In the genomic region with DNA sequence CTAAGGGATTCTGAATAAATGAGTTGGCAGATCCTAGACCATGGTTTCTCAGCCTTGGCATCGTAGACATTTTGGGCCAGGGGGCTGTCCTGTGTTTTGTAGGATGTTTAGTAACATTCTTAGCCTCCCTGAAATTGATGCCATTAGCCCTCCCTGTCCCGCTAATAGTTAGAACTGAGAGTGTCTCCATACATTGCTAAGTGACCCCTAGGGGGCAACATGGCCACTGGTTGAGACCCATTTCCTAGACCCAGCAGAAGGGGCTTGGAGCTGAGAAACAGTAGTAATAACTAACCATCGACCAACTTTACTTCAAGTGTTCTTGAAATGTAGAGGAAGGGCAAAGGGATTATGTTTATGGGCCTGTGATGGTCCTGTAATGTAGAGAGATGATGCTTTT, we compare ENCODE assay signal across 14 cellular contexts. TPM values are rescaled to one million over a fixed set of nuclear protein-coding genes. Genes with fewer than 3 reads are reported as not detected.
DNase-seq lines count a peak whose midpoint lies in the region; ATAC-seq and TF ChIP-seq lines count a peak whose summit lies in the region.
"Had no signal": no experiment of that assay in that cellular context is flagged by ENCODE, and none has a peak within 500 bp of the region (broad histone marks: within the 10 kb centered on the region; RNA-seq: fewer than 3 reads in every experiment).

No MANE protein-coding gene starts in this region.

- H3K4me3 ChIP-seq in H7 (ENCODE audit: insufficient read depth, low read depth, low read length) (no peak overlapping the region), kidney epithelial cell (ENCODE audit: low read depth, low read length) (no peak overlapping the region)
- H3K4me3 ChIP-seq: left lung, tibial artery had no signal

- peak overlapping the region; percentile 92 for H3K27ac Mint-ChIP-seq in activated T-helper 17 cell treated with anti-CD3 and anti-CD28 coated beads, Interleukin-2, amount 50 U/mL, for 72 hours

- peak overlapping the region; percentile 76 for H3K4me3 Mint-ChIP-seq in activated T-helper 17 cell treated with anti-CD3 and anti-CD28 coated beads, Interleukin-2, amount 50 U/mL, for 72 hours
- H3K4me3 Mint-ChIP-seq: T-helper 1 cell treated with Interleukin-12 subunit alpha and Interleukin-12 subunit beta and Interleukin-4 antibody, amounts not matched to agents 30 μg/mL and 1 μg/mL, for 36 hours had no signal

- DNase-seq in DMS 273 (lab: John Stamatoyannopoulos, UW; ENCODE audit: unreplicated experiment), result peak; percentile 33
- DNase-seq in DMS 273 treated with DMSO at 0.1 percent for 48 hours (lab: John Stamatoyannopoulos, UW), result no peak
- peak; percentile 25 for DNase-seq in H7
- DNase-seq in kidney epithelial cell (ENCODE audit: low read depth), result no peak
- no peak for DNase-seq in sciatic nerve (ENCODE audit: low spot score)
- no peak for DNase-seq in NCI-H2227 (lab: John Stamatoyannopoulos, UW; ENCODE audit: unreplicated experiment)
- no peak for DNase-seq in NCI-H2196 treated with DMSO at 0.1 percent for 48 hours (lab: John Stamatoyannopoulos, UW; ENCODE audit: unreplicated experiment)
- DNase-seq: 8988T; activated CD8-positive, alpha-beta memory T cell treated with anti-CD3 and anti-CD28 coated beads, Interleukin-2, amount 50 U/mL, for 4 hours; left lung; NCI-H524 treated with DMSO at 0.1 percent for 48 hours; tibial artery had no signal

- H3K9me3 Mint-ChIP-seq in activated T-helper 17 cell treated with anti-CD3 and anti-CD28 coated beads, Interleukin-2, amount 50 U/mL, for 72 hours, result peaks cover 4% of the 10 kb centered on the region
- H3K9me3 Mint-ChIP-seq: T-helper 1 cell treated with Interleukin-12 subunit alpha and Interleukin-12 subunit beta and Interleukin-4 antibody, amounts not matched to agents 30 μg/mL and 1 μg/mL, for 36 hours had no signal

- peaks cover 61% of the 10 kb centered on the region for H3K4me1 Mint-ChIP-seq in activated T-helper 17 cell treated with anti-CD3 and anti-CD28 coated beads, Interleukin-2, amount 50 U/mL, for 72 hours

- intact Hi-C loops in sciatic nerve (cut with DNase I), result loop anchor here (5.0 kb wide), 1 partner anchor 276 kb away; no protein-coding TSS in a partner anchor

- H3K27me3 ChIP-seq in H7 (ENCODE audit: control insufficient read depth, insufficient read depth, low read length) (no peaks in the 10 kb centered on the region), kidney epithelial cell (ENCODE audit: control insufficient read depth, insufficient read depth, low read length) (no peaks in the 10 kb centered on the region)
- H3K27me3 ChIP-seq: left lung, tibial artery had no signal

- peaks cover 71% of the 10 kb centered on the region for H3K36me3 Mint-ChIP-seq in activated T-helper 17 cell treated with anti-CD3 and anti-CD28 coated beads, Interleukin-2, amount 50 U/mL, for 72 hours (ENCODE audit: low read depth)

- H3K36me3 ChIP-seq in H7 (replicated peaks; ENCODE audit: control insufficient read depth, insufficient read depth, low read length) (peaks cover 5% of the 10 kb centered on the region), kidney epithelial cell (ENCODE audit: control insufficient read depth, insufficient read depth, low read length) (no peaks in the 10 kb centered on the region)

- no peak for ATAC-seq in activated T-helper 17 cell treated with anti-CD3 and anti-CD28 coated beads, Interleukin-2, amount 50 U/mL, for 72 hours (replicated peaks)
- no peak for ATAC-seq in sciatic nerve
- ATAC-seq: left lung had no signal

- TF ChIP-seq CTCF in kidney epithelial cell (IDR thresholded peaks at IDR 0.05; ENCODE audit: insufficient read depth, low read length, poor library complexity, severe bottlenecking), result peak; percentile 16

- no peaks in the 10 kb centered on the region for H3K27me3 Mint-ChIP-seq in activated T-helper 17 cell treated with anti-CD3 and anti-CD28 coated beads, Interleukin-2, amount 50 U/mL, for 72 hours

RNA-seq across cellular contexts. Expression of a gene that starts 40.8 kb away (rescaled TPM):
- total RNA-seq in H7 (2014; rRNA removed; shearing (Covaris generic)), result 108 and 138 TPM in 2 replicates
- 100 to 1,000 TPM in 1 of 2 donors, 10 to 100 TPM in 1; 77.3 to 108 TPM for total RNA-seq in activated T-helper 17 cell treated with anti-CD3 and anti-CD28 coated beads, Interleukin-2, amount 50 U/mL, for 72 hours
- total RNA-seq in kidney epithelial cell (97.6 and 102 TPM in 2 replicates), sciatic nerve (64.8 TPM)

Comparison
In these comparisons a context has a peak if more than half of its experiments do, and no peak if none do; other contexts are left out.
1. DNase-seq: peak in DMS 273 (single experiment) and H7 (single experiment); none in DMS 273 treated with DMSO at 0.1 percent for 48 hours (single experiment), kidney epithelial cell (single experiment), sciatic nerve (single experiment), NCI-H2227 (single experiment) and NCI-H2196 treated with DMSO at 0.1 percent for 48 hours (single experiment).